Comparison of ENCODE assay signal across 8 cellular contexts in the genomic region with DNA sequence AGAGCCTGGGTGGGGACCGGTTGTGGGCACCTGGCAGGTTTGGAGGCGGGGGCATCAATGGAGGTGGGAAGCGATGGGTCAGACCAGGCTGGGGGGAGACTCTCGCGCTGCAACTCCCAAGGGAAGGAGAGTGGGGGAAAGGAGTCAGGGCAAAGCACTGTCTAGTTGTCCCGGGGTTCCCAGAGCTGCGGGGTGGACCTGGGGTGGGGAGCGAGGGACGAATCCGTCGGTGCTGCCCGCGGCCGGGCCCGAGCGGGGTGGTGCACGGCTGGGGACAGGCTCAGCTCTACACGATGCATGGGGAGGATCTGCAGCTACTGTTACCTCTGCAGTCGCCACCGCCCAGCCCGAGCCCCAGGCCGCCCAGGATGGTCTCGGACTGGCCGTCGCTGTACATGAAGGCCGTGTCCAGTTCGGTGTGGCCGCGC. TPM values are rescaled to one million over a fixed set of nuclear protein-coding genes. Genes with fewer than 3 reads are reported as not detected.
A peak's percentile ranks its signal among the peaks of the same experiment; 100 is the strongest.
DNase-seq lines count a peak whose midpoint lies in the region; ATAC-seq and TF ChIP-seq lines count a peak whose summit lies in the region.

No MANE protein-coding gene starts in this region.

- peak overlapping the region; percentile 13 to 74 for H3K27ac ChIP-seq in ovary

- peak overlapping the region; percentile 99 for H3K4me3 Mint-ChIP-seq in T-helper 17 cell

- peak overlapping the region; percentile 93 for H3K27ac Mint-ChIP-seq in T-helper 17 cell

- H3K27me3 ChIP-seq in GM06990 (replicated peaks; ENCODE audit: control insufficient read depth, insufficient read depth, low read length) (no peaks in the 10 kb centered on the region), ovary (no peaks in the 10 kb centered on the region)

- TF ChIP-seq CTCF in GM06990 (IDR thresholded peaks at IDR 0.05; ENCODE audit: insufficient read depth, low read length, poor library complexity, severe bottlenecking) = no peak
- TF ChIP-seq CTCF in ovary (IDR thresholded peaks at IDR 0.05) = no peak

- H3K4me3 ChIP-seq in GM06990 (replicated peaks; ENCODE audit: low read depth, low read length) (peak overlapping the region; percentile 82), ovary (peak overlapping the region; percentile 87)

- no peaks in the 10 kb centered on the region for H3K9me3 ChIP-seq in T-helper 17 cell (ENCODE audit: control insufficient read depth, low read length, poor library complexity, severe bottlenecking)
- H3K9me3 ChIP-seq in ovary = no peaks in the 10 kb centered on the region

- no peak for TF ChIP-seq POLR2A in ovary (IDR thresholded peaks at IDR 0.05)

- intact Hi-C loops in ovary (cut with DNase I) = no loop called here

- peaks cover 14% of the 10 kb centered on the region for H3K4me1 ChIP-seq in ovary (ENCODE audit: insufficient read depth)

- no peaks in the 10 kb centered on the region for H3K27me3 Mint-ChIP-seq in T-helper 17 cell

- H3K36me3 ChIP-seq in GM06990 (ENCODE audit: control insufficient read depth, insufficient read depth, low read length) (no peaks in the 10 kb centered on the region; the same call in 1 of the 2 replicates), ovary (no peaks in the 10 kb centered on the region)

- peaks cover 39% of the 10 kb centered on the region for H3K4me1 Mint-ChIP-seq in T-helper 17 cell

- DNase-seq in GM06990 (ENCODE audit: extremely low read depth, insufficient read length) (no peak), T-helper 17 cell (no peak), fibroblast of gingiva (ENCODE audit: low read depth) (peak; percentile 21), ovary (peak in 2 of 5 donors; percentile 41 to 56), midbrain (lab: John Stamatoyannopoulos, UW) (no peak)

- no peak for TF ChIP-seq EP300 in ovary (IDR thresholded peaks at IDR 0.05)

- peaks cover 7% of the 10 kb centered on the region for H3K36me3 Mint-ChIP-seq in T-helper 17 cell (ENCODE audit: low read depth)

- 0% methylated on average over 29 of the region's 29 CpGs for WGBS in ovary, 3 donors

- ATAC-seq in HG02798 (IDR thresholded peaks at IDR 0.05; ENCODE audit: poor library complexity, unreplicated experiment) = peak; percentile 11
- peak; percentile 24 for ATAC-seq in T-helper 17 cell
- ATAC-seq in HG02678 (IDR thresholded peaks at IDR 0.05; ENCODE audit: unreplicated experiment) = no peak
- no peak for ATAC-seq in HG03565 (IDR thresholded peaks at IDR 0.05; ENCODE audit: unreplicated experiment)

RNA-seq across cellular contexts. Expression of a gene that starts 0.4 kb away (rescaled TPM):
- total RNA-seq in T-helper 17 cell = 10 to 100 TPM; 17.3 to 21.9 TPM
- 10 to 100 TPM; 44.6 to 83.6 (median 68.1) TPM for total RNA-seq in ovary
- polyA plus RNA-seq in ovary = 10 to 100 TPM; 37.9 to 51.8 TPM

RNA-seq across cellular contexts. Expression of a gene that starts 0.6 kb away (rescaled TPM):
- 1 to 10 TPM; 3.3 to 3.9 TPM for total RNA-seq in T-helper 17 cell
- total RNA-seq in ovary = 10 to 100 TPM in 5 of 7 donors, 1 to 10 TPM in 2; 9.2 to 15.2 (median 10.4) TPM
- 1 to 10 TPM; 2.4 to 10.0 TPM for polyA plus RNA-seq in ovary

RNA-seq across cellular contexts. Expression of a gene that starts 22.9 kb away (rescaled TPM):
- total RNA-seq in T-helper 17 cell (1 to 10 TPM; 1.1 to 1.4 TPM), ovary (1 to 10 TPM; 1.7 to 3.5 (median 2.0) TPM)
- polyA plus RNA-seq in ovary = under 1 TPM; 0.23 to 0.96 TPM

RNA-seq across cellular contexts. Expression of a gene that starts 59.9 kb away (rescaled TPM):
- total RNA-seq in T-helper 17 cell = 10 to 100 TPM; 17.0 to 19.8 TPM
- 10 to 100 TPM; 14.3 to 49.1 (median 29.9) TPM for total RNA-seq in ovary
- 10 to 100 TPM; 23.2 to 25.3 TPM for polyA plus RNA-seq in ovary

Comparison
In these comparisons a context has a peak if more than half of its experiments do, and no peak if none do; other contexts are left out.
1. ATAC-seq: peak in HG02798 (single experiment) and T-helper 17 cell (single experiment); none in HG02678 (single experiment) and HG03565 (single experiment).